Comparison of ENCODE assay signal across 1 cellular context in genomic region chr15:32636410-32636809, GRCh38.
TF ChIP-seq lines count a peak whose summit lies in the region.

No MANE protein-coding gene starts in this region.

TF ChIP-seq in HCT116, 20 proteins besides CTCF, POLR2A, EP300 and RAD21:
- TF ChIP-seq ATF3 (IDR thresholded peaks at IDR 0.05) (no peak), REST (IDR thresholded peaks at IDR 0.05; ENCODE audit: low read depth) (no peak), CEBPB (IDR thresholded peaks at IDR 0.05; ENCODE audit: low read depth) (no peak), POLR2AphosphoS5 (IDR thresholded peaks at IDR 0.05; ENCODE audit: low read depth, low read length) (no peak), FOSL1 (IDR thresholded peaks at IDR 0.05; ENCODE audit: low read depth) (no peak), EZH2 (IDR thresholded peaks at IDR 0.05) (no peak), SRF (IDR thresholded peaks at IDR 0.05; ENCODE audit: low read depth) (no peak), EGR1 (IDR thresholded peaks at IDR 0.05; ENCODE audit: low read depth) (no peak), YY1 (IDR thresholded peaks at IDR 0.05; ENCODE audit: extremely low read depth, insufficient replicate concordance, low read depth, low read length) (no peak), TCF7L2 (IDR thresholded peaks at IDR 0.05; ENCODE audit: borderline replicate concordance, extremely low read depth, insufficient read depth, insufficient read length) (no peak), ZBTB33 (IDR thresholded peaks at IDR 0.05; ENCODE audit: extremely low read depth, insufficient replicate concordance, low read length) (no peak), ELF1 (IDR thresholded peaks at IDR 0.05; ENCODE audit: borderline replicate concordance, low read depth) (no peak), CBX3 (IDR thresholded peaks at IDR 0.05; ENCODE audit: low read depth) (no peak), JUND (IDR thresholded peaks at IDR 0.05) (no peak), ZNF274 (IDR thresholded peaks at IDR 0.05; ENCODE audit: low read depth, low read length) (no peak), EZH2phosphoT487 (IDR thresholded peaks at IDR 0.05; ENCODE audit: borderline replicate concordance) (no peak), MAX (IDR thresholded peaks at IDR 0.05) (no peak), SP1 (IDR thresholded peaks at IDR 0.05; ENCODE audit: low read depth) (no peak), ZFX (IDR thresholded peaks at IDR 0.05) (no peak), SIN3A (IDR thresholded peaks at IDR 0.05; ENCODE audit: low read depth) (no peak)
